In genomic region chr1:95927061-95927460, GRCh38 we compare ENCODE assay signal across 25 cellular contexts.
DNase-seq lines count a peak whose midpoint lies in the region; ATAC-seq, FAIRE-seq and TF ChIP-seq lines count a peak whose summit lies in the region.
"Had no signal": no experiment of that assay in that cellular context is flagged by ENCODE, and none has a peak within 500 bp of the region (broad histone marks: within the 10 kb centered on the region; RNA-seq: fewer than 3 reads in every experiment).

No MANE protein-coding gene starts in this region.

- H4K20me1 ChIP-seq in GM12878 (ENCODE audit: control insufficient read depth, insufficient read depth): no peaks in the 10 kb centered on the region

- no peak overlapping the region for H3K4me3 ChIP-seq in GM12878
- H3K4me3 ChIP-seq: PC-9, SK-N-MC had no signal

- WGBS in GM12878 (ENCODE audit: insufficient coverage, insufficient replicate concordance, low lambda C conversion rate, missing lambda C conversion rate): 68% methylated on average over 3 of the region's 3 CpGs

- peak; percentile 47 for ATAC-seq in GM21786 (IDR thresholded peaks at IDR 0.05; ENCODE audit: unreplicated experiment)
- peak; percentile 72 for ATAC-seq in GM12878
- ATAC-seq in sciatic nerve: peak; percentile 66
- ATAC-seq in HG02642 (IDR thresholded peaks at IDR 0.05; ENCODE audit: poor library complexity, unreplicated experiment): no peak
- ATAC-seq: HCT116 had no signal

- no peak overlapping the region for H2AFZ ChIP-seq in GM12878 (ENCODE audit: control insufficient read depth, low read depth, low read length)
- H2AFZ ChIP-seq: PC-9 had no signal

- SMC1A ChIA-PET in GM12878 (lab: Charles Lee; ENCODE audit: uncharacterized antibody, unreplicated experiment): interaction anchor here (1.2 kb wide), 1 partner anchor 9 kb away, joined by 3 read pairs; no protein-coding TSS in a partner anchor

- intact Hi-C loops in GM12878 (cut with micrococcal nuclease; ENCODE audit: unreplicated experiment) (no loop called here), sciatic nerve (cut with DNase I) (no loop called here)

- TF ChIP-seq CTCF in GM12878 (IDR thresholded peaks at IDR 0.05 in 2 of 3, conservative IDR thresholded peaks at IDR 0.05 in 1 of 3; ENCODE audit: control insufficient read depth in 2 of 3, extremely low read depth in 1 of 3, insufficient read depth in 1 of 3, low read depth in 3 of 3, low read length in 3 of 3): no peak

- no peaks in the 10 kb centered on the region for H3K79me2 ChIP-seq in GM12878 (ENCODE audit: control insufficient read depth, insufficient read depth, low read length)

- no TSS peak for BruUV-seq in GM12878 (replicated peaks; lab: Mats Ljungman, UMichigan)

- no peak overlapping the region for H3K9ac ChIP-seq in GM12878 (ENCODE audit: control insufficient read depth, insufficient read depth, low read length)

- TF ChIP-seq EP300 in GM12878 (IDR thresholded peaks at IDR 0.05; ENCODE audit: borderline replicate concordance in 1 of 2, control insufficient read depth in 1 of 2, low read depth in 2 of 2, low read length in 2 of 2): no peak

- no peak for TF ChIP-seq RAD21 in GM12878 (IDR thresholded peaks at IDR 0.05; ENCODE audit: insufficient read depth, low read depth, low read length)

- no peaks in the 10 kb centered on the region for H3K4me1 ChIP-seq in GM12878 (ENCODE audit: control insufficient read depth, insufficient read depth, low read length)
- H3K4me1 ChIP-seq: BE2C had no signal

- in situ Hi-C loops in G401 (cut with HindIII; ENCODE audit: low sequenced_read_pairs) (no loop called here), GM12878 (cut with MboI) (no loop called here)

- RAD21 ChIA-PET in GM12878 (lab: Charles Lee; ENCODE audit: unreplicated experiment): no interaction called here

- no peak overlapping the region for H3K27ac ChIP-seq in GM12878 (ENCODE audit: control insufficient read depth, insufficient read depth)
- H3K27ac ChIP-seq: PC-9, RWPE1, SK-N-MC had no signal

- FAIRE-seq in GM12878 (lab: Jason Lieb, UNC): no peak
- FAIRE-seq: G401.6, GM12891, GM19239 had no signal

- POLR2A ChIA-PET in GM12878 (lab: Charles Lee): no interaction called here

- no peaks in the 10 kb centered on the region for H3K36me3 ChIP-seq in GM12878 (ENCODE audit: control insufficient read depth in 2 of 2, insufficient read depth in 2 of 2, low read length in 1 of 2)
- H3K36me3 ChIP-seq: BE2C had no signal

- H3K4me2 ChIP-seq in GM12878 (ENCODE audit: control insufficient read depth, insufficient read depth): no peak overlapping the region
- H3K4me2 ChIP-seq: PC-9 had no signal

- TF ChIP-seq POLR2A in GM12878 (IDR thresholded peaks at IDR 0.05; ENCODE audit: low read depth, low read length): no peak

- peak; percentile 5 for DNase-seq in G401 (ENCODE audit: low spot score)
- DNase-seq in GM12878 (ENCODE audit: low read depth, low spot score): no peak
- DNase-seq in sciatic nerve (ENCODE audit: low spot score): no peak
- DNase-seq in T-helper 2 cell: no peak
- DNase-seq in activated effector memory CD4-positive, alpha-beta T cell treated with Interleukin-2 at 50 U/mL for 16 hours: no peak
- DNase-seq: BE2C; CD4-positive, CD25-positive, alpha-beta regulatory T cell; DMS53; KBM-7; MV-4-11; NCI-H2029; NCI-H446 treated with DMSO at 0.1 percent for 48 hours; NCI-H526; NCI-H82; NK-92 treated with Interleukin-12 subunit alpha and Interleukin-12 subunit beta, amount 100 ng/mL, for 24 hours; SIG-M5 had no signal

- no peaks in the 10 kb centered on the region for H3K27me3 ChIP-seq in GM12878 (replicated peaks in 1 of 2; ENCODE audit: control insufficient read depth in 2 of 2, insufficient read depth in 2 of 2, low read length in 1 of 2)
- H3K27me3 ChIP-seq: BE2C had no signal

- CTCF ChIA-PET in GM12878 (lab: Yijun Ruan, JAX): no interaction called here

- no peaks in the 10 kb centered on the region for H3K9me3 ChIP-seq in GM12878 (replicated peaks; ENCODE audit: control insufficient read depth, insufficient read depth, low read length)
- H3K9me3 ChIP-seq: BE2C had no signal

TF ChIP-seq in GM12878, 131 proteins besides CTCF, POLR2A, EP300 and RAD21:
- no peak for TF ChIP-seq RELA (IDR thresholded peaks at IDR 0.05; ENCODE audit: borderline replicate concordance, partially characterized antibody)
- no peak for TF ChIP-seq TCF3 (IDR thresholded peaks at IDR 0.05; ENCODE audit: borderline replicate concordance, insufficient read depth, low read depth, low read length)
- no peak for TF ChIP-seq CHD2 (IDR thresholded peaks at IDR 0.05; ENCODE audit: borderline replicate concordance, low read depth, low read length)
- TF ChIP-seq RAD51 (IDR thresholded peaks at IDR 0.05): no peak
- peak; percentile 39; the same call in 1 of the 2 replicates for TF ChIP-seq IKZF1 (conservative IDR thresholded peaks at IDR 0.05)
- TF ChIP-seq ZBED1 (IDR thresholded peaks at IDR 0.05; ENCODE audit: borderline replicate concordance): no peak
- TF ChIP-seq, protein P1, sequence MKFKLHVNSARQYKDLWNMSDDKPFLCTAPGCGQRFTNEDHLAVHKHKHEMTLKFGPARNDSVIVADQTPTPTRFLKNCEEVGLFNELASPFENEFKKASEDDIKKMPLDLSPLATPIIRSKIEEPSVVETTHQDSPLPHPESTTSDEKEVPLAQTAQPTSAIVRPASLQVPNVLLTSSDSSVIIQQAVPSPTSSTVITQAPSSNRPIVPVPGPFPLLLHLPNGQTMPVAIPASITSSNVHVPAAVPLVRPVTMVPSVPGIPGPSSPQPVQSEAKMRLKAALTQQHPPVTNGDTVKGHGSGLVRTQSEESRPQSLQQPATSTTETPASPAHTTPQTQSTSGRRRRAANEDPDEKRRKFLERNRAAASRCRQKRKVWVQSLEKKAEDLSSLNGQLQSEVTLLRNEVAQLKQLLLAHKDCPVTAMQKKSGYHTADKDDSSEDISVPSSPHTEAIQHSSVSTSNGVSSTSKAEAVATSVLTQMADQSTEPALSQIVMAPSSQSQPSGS (IDR thresholded peaks at IDR 0.05; ENCODE audit: low read length): no peak
- 0 out of 2 replicates have a peak, but pooled peaks have one; percentile 20 for TF ChIP-seq CREM (IDR thresholded peaks at IDR 0.05; ENCODE audit: low read depth)
- no peak for TF ChIP-seq NFIC (IDR thresholded peaks at IDR 0.05; ENCODE audit: low read depth, low read length)
- peak; percentile 52; the same call in 1 of the 2 replicates for TF ChIP-seq NR2F1 (conservative IDR thresholded peaks at IDR 0.05)
- TF ChIP-seq, protein P2, sequence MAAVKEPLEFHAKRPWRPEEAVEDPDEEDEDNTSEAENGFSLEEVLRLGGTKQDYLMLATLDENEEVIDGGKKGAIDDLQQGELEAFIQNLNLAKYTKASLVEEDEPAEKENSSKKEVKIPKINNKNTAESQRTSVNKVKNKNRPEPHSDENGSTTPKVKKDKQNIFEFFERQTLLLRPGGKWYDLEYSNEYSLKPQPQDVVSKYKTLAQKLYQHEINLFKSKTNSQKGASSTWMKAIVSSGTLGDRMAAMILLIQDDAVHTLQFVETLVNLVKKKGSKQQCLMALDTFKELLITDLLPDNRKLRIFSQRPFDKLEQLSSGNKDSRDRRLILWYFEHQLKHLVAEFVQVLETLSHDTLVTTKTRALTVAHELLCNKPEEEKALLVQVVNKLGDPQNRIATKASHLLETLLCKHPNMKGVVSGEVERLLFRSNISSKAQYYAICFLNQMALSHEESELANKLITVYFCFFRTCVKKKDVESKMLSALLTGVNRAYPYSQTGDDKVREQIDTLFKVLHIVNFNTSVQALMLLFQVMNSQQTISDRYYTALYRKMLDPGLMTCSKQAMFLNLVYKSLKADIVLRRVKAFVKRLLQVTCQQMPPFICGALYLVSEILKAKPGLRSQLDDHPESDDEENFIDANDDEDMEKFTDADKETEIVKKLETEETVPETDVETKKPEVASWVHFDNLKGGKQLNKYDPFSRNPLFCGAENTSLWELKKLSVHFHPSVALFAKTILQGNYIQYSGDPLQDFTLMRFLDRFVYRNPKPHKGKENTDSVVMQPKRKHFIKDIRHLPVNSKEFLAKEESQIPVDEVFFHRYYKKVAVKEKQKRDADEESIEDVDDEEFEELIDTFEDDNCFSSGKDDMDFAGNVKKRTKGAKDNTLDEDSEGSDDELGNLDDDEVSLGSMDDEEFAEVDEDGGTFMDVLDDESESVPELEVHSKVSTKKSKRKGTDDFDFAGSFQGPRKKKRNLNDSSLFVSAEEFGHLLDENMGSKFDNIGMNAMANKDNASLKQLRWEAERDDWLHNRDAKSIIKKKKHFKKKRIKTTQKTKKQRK (IDR thresholded peaks at IDR 0.05; ENCODE audit: low read depth, low read length): no peak
- no peak for TF ChIP-seq NFYA (IDR thresholded peaks at IDR 0.05; ENCODE audit: borderline replicate concordance, low read depth, low read length)
